In the genomic region with DNA sequence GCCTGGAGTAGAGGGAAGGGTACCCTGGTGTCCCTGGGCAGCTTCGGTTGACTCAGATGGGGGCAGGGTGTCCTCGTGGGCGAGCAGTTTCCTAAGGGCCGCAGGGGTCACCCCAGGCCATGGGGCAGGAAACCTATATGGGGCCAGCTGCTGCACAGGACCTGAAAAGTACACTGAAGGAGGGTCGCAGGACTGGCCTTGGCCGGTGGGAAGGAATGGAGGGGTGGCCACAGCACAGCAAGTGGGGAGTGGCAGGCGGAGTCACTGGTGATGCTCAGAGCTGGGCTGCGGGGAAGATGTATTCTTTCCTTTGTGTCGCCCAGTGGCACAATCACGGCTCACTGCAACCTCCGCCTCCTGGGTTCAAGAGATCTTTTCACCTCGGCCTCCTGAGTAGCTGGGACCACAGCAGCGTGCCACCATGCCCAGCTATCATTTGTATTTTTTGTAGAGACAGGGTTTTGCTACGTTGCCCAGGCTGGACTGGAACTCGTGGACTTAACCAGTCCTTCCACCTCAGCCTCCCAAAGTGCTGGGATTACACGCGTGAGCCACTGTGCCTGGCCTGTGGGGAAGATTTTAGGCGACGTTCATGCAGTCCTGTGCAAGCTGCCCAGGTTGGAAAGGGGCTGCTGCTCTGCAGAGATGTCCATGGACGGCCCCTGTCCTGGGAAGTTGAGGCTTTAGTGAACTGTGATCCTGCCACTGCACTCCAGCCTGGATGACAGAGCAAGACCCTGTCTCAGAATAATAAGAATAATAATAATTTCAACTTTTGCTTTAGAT, we compare ENCODE assay signal across 2 cellular contexts.
TF ChIP-seq lines count a peak whose summit lies in the region.

No MANE protein-coding gene starts in this region.

TF ChIP-seq in GM23338, 12 proteins besides CTCF, POLR2A, EP300 and RAD21 (continues in another document):
- TF ChIP-seq, protein P1, sequence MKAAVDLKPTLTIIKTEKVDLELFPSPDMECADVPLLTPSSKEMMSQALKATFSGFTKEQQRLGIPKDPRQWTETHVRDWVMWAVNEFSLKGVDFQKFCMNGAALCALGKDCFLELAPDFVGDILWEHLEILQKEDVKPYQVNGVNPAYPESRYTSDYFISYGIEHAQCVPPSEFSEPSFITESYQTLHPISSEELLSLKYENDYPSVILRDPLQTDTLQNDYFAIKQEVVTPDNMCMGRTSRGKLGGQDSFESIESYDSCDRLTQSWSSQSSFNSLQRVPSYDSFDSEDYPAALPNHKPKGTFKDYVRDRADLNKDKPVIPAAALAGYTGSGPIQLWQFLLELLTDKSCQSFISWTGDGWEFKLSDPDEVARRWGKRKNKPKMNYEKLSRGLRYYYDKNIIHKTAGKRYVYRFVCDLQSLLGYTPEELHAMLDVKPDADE (IDR thresholded peaks at IDR 0.05) = no peak
- TF ChIP-seq CREB1 (CRISPR knock-in tag; IDR thresholded peaks at IDR 0.05; ENCODE audit: low read depth) (no peak), EZH2 (IDR thresholded peaks at IDR 0.05; ENCODE audit: low read depth, unreplicated experiment) (no peak), POLR2AphosphoS5 (IDR thresholded peaks at IDR 0.05; ENCODE audit: low read depth) (no peak), EZH2phosphoT487 (IDR thresholded peaks at IDR 0.05; ENCODE audit: unreplicated experiment) (no peak), STAT1 (IDR thresholded peaks at IDR 0.05; ENCODE audit: unreplicated experiment) (no peak), ZNF331 (CRISPR knock-in tag; IDR thresholded peaks at IDR 0.05; ENCODE audit: low read depth) (no peak), ZNF114 (CRISPR knock-in tag; IDR thresholded peaks at IDR 0.05) (no peak)
- TF ChIP-seq, protein P2, sequence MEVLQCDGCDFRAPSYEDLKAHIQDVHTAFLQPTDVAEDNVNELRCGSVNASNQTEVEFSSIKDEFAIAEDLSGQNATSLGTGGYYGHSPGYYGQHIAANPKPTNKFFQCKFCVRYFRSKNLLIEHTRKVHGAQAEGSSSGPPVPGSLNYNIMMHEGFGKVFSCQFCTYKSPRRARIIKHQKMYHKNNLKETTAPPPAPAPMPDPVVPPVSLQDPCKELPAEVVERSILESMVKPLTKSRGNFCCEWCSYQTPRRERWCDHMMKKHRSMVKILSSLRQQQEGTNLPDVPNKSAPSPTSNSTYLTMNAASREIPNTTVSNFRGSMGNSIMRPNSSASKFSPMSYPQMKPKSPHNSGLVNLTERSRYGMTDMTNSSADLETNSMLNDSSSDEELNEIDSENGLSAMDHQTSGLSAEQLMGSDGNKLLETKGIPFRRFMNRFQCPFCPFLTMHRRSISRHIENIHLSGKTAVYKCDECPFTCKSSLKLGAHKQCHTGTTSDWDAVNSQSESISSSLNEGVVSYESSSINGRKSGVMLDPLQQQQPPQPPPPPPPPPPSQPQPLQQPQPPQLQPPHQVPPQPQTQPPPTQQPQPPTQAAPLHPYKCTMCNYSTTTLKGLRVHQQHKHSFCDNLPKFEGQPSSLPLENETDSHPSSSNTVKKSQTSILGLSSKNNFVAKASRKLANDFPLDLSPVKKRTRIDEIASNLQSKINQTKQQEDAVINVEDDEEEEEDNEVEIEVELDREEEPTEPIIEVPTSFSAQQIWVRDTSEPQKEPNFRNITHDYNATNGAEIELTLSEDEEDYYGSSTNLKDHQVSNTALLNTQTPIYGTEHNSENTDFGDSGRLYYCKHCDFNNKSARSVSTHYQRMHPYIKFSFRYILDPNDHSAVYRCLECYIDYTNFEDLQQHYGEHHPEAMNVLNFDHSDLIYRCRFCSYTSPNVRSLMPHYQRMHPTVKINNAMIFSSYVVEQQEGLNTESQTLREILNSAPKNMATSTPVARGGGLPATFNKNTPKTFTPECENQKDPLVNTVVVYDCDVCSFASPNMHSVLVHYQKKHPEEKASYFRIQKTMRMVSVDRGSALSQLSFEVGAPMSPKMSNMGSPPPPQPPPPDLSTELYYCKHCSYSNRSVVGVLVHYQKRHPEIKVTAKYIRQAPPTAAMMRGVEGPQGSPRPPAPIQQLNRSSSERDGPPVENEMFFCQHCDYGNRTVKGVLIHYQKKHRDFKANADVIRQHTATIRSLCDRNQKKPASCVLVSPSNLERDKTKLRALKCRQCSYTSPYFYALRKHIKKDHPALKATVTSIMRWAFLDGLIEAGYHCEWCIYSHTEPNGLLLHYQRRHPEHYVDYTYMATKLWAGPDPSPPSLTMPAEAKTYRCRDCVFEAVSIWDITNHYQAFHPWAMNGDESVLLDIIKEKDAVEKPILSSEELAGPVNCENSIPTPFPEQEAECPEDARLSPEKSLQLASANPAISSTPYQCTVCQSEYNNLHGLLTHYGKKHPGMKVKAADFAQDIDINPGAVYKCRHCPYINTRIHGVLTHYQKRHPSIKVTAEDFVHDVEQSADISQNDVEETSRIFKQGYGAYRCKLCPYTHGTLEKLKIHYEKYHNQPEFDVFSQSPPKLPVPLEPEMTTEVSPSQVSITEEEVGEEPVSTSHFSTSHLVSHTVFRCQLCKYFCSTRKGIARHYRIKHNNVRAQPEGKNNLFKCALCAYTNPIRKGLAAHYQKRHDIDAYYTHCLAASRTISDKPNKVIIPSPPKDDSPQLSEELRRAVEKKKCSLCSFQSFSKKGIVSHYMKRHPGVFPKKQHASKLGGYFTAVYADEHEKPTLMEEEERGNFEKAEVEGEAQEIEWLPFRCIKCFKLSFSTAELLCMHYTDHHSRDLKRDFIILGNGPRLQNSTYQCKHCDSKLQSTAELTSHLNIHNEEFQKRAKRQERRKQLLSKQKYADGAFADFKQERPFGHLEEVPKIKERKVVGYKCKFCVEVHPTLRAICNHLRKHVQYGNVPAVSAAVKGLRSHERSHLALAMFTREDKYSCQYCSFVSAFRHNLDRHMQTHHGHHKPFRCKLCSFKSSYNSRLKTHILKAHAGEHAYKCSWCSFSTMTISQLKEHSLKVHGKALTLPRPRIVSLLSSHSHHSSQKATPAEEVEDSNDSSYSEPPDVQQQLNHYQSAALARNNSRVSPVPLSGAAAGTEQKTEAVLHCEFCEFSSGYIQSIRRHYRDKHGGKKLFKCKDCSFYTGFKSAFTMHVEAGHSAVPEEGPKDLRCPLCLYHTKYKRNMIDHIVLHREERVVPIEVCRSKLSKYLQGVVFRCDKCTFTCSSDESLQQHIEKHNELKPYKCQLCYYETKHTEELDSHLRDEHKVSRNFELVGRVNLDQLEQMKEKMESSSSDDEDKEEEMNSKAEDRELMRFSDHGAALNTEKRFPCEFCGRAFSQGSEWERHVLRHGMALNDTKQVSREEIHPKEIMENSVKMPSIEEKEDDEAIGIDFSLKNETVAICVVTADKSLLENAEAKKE (CRISPR knock-in tag; IDR thresholded peaks at IDR 0.05) = no peak

TF ChIP-seq in K562, 482 proteins besides CTCF, POLR2A, EP300 and RAD21:
- no peak for TF ChIP-seq ZNF140 (CRISPR knock-in tag; IDR thresholded peaks at IDR 0.05)
- TF ChIP-seq, protein P3, sequence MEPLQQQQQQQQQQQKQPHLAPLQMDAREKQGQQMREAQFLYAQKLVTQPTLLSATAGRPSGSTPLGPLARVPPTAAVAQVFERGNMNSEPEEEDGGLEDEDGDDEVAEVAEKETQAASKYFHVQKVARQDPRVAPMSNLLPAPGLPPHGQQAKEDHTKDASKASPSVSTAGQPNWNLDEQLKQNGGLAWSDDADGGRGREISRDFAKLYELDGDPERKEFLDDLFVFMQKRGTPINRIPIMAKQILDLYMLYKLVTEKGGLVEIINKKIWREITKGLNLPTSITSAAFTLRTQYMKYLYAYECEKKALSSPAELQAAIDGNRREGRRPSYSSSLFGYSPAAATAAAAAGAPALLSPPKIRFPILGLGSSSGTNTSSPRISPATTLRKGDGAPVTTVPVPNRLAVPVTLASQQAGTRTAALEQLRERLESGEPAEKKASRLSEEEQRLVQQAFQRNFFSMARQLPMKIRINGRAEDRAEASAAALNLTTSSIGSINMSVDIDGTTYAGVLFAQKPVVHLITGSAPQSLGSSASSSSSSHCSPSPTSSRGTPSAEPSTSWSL (CRISPR knock-in tag; IDR thresholded peaks at IDR 0.05; ENCODE audit: borderline replicate concordance) = no peak
- no peak for TF ChIP-seq SIRT6 (IDR thresholded peaks at IDR 0.05; ENCODE audit: low read depth, low read length)
- TF ChIP-seq PTRF (tag; IDR thresholded peaks at IDR 0.05) = no peak
- no peak for TF ChIP-seq KAT2B (IDR thresholded peaks at IDR 0.05; ENCODE audit: low read depth, low read length)
